ENCODE assay signal across 12 cellular contexts in the genomic region with DNA sequence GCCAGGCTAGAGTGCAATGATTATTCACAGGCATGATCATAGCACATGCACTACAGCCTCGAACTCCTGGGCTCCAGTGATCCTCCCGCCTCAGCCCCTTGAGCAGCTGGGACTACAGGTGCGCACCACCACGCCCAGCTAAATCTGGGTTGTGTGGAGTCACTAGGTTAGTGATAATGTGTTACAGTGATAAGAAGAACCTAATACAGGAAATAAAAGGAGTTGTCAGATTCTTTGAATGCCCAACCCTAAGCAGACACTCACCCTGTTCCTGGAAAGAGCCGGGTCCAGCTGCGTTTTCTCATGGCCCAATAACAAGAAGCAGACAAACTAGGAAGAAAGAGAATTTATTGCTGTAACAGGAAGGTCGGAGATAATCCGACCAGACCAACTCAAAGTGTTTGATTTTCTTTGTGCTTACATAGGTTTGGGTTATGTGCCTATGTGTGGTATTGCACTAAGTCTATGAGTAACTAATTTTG. TPM values are rescaled to one million over a fixed set of nuclear protein-coding genes. Genes with fewer than 3 reads are reported as not detected.
DNase-seq lines count a peak whose midpoint lies in the region; ATAC-seq and TF ChIP-seq lines count a peak whose summit lies in the region.
"Had no signal": no experiment of that assay in that cellular context is flagged by ENCODE, and none has a peak within 500 bp of the region (broad histone marks: within the 10 kb centered on the region; RNA-seq: fewer than 3 reads in every experiment).

No MANE protein-coding gene starts in this region.

- no peak overlapping the region for H3K9ac ChIP-seq in duodenal mucosa (ENCODE audit: low read depth in 1 of 2, low read length in 2 of 2)
- H3K9ac ChIP-seq: SK-N-SH had no signal

- no peak for TF ChIP-seq POLR2A in lower leg skin (IDR thresholded peaks at IDR 0.05)

- ATAC-seq in naive B cell (ENCODE audit: low read depth in 2 of 2) = no peak

- H3K27ac Mint-ChIP-seq in activated naive CD4-positive, alpha-beta T cell treated with anti-CD3 and anti-CD28 coated beads, Interleukin-2, amount 10 ng/mL, durations not matched to agents 7 days and 5 days = peak overlapping the region; percentile 33
- H3K27ac Mint-ChIP-seq in naive B cell (peak overlapping the region; percentile 87 to 98 (median 94)), type B pancreatic cell (peak overlapping the region; percentile 87)

- H3K4me3 Mint-ChIP-seq in activated naive CD4-positive, alpha-beta T cell treated with anti-CD3 and anti-CD28 coated beads, Interleukin-2, amount 10 ng/mL, durations not matched to agents 7 days and 5 days = no peak overlapping the region
- H3K4me3 Mint-ChIP-seq in naive B cell (peak overlapping the region in 6 of 8 donors; percentile 15 to 70 (median 44)), type B pancreatic cell (peak overlapping the region; percentile 51)

- CTCF ChIA-PET in activated naive CD4-positive, alpha-beta T cell treated with anti-CD3 and anti-CD28 coated beads, Interleukin-2, amount 10 ng/mL, durations not matched to agents 7 days and 5 days (lab: Charles Lee) = interaction anchor here (0.6 kb wide), 1 partner anchor 579 kb away, joined by 4 read pairs; no protein-coding TSS in a partner anchor

- DNase-seq in activated naive CD4-positive, alpha-beta T cell treated with anti-CD3 and anti-CD28 coated beads, Interleukin-2, amount 10 ng/mL, durations not matched to agents 7 days and 5 days = no peak
- no peak for DNase-seq in activated naive CD4-positive, alpha-beta T cell treated with Interleukin-2 at 50 U/mL for 16 hours
- no peak for DNase-seq in naive B cell
- DNase-seq in type B pancreatic cell (ENCODE audit: extremely low spot score, unreplicated experiment) = no peak
- DNase-seq in NCI-H2081 treated with DMSO at 0.1 percent for 48 hours (lab: John Stamatoyannopoulos, UW) = no peak
- no peak for DNase-seq in lower leg skin (ENCODE audit: low spot score in 2 of 2)
- no peak for DNase-seq in T-helper 9 cell
- DNase-seq: anterior cingulate cortex, mesendoderm, SK-N-SH, WERI-Rb-1 had no signal

- peaks cover 39% of the 10 kb centered on the region for H3K4me1 Mint-ChIP-seq in activated naive CD4-positive, alpha-beta T cell treated with anti-CD3 and anti-CD28 coated beads, Interleukin-2, amount 10 ng/mL, durations not matched to agents 7 days and 5 days
- H3K4me1 Mint-ChIP-seq in naive B cell (peaks cover 50 to 81% (median 70%) of the 10 kb centered on the region in 3 donors), type B pancreatic cell (ENCODE audit: unreplicated experiment) (peaks cover 29% of the 10 kb centered on the region)

- no peaks in the 10 kb centered on the region for H3K9me3 Mint-ChIP-seq in activated naive CD4-positive, alpha-beta T cell treated with anti-CD3 and anti-CD28 coated beads, Interleukin-2, amount 10 ng/mL, durations not matched to agents 7 days and 5 days
- H3K9me3 Mint-ChIP-seq in naive B cell (no peaks in the 10 kb centered on the region), type B pancreatic cell (no peaks in the 10 kb centered on the region)

- peaks cover 36% of the 10 kb centered on the region for H3K36me3 Mint-ChIP-seq in activated naive CD4-positive, alpha-beta T cell treated with anti-CD3 and anti-CD28 coated beads, Interleukin-2, amount 10 ng/mL, durations not matched to agents 7 days and 5 days
- H3K36me3 Mint-ChIP-seq in naive B cell (peaks cover 0 to 5% of the 10 kb centered on the region in 2 donors), type B pancreatic cell (peaks cover 18% of the 10 kb centered on the region)

- no peak for TF ChIP-seq CTCF in type B pancreatic cell (conservative IDR thresholded peaks at IDR 0.05)
- no peak for TF ChIP-seq CTCF in lower leg skin (IDR thresholded peaks at IDR 0.05)

- no peaks in the 10 kb centered on the region for H3K27me3 ChIP-seq in duodenal mucosa (ENCODE audit: control insufficient read depth in 1 of 2, insufficient read depth in 2 of 2, low read length in 2 of 2)

- H3K4me3 ChIP-seq in duodenal mucosa (ENCODE audit: low read depth in 1 of 2, low read length in 2 of 2) (peak overlapping the region in 1 of 2 donors; percentile 28), lower leg skin (ENCODE audit: low read depth, poor library complexity, severe bottlenecking) (no peak overlapping the region)

- H3K27ac ChIP-seq in duodenal mucosa (ENCODE audit: low read depth, low read length) = peak overlapping the region; percentile 58
- H3K27ac ChIP-seq: WERI-Rb-1 had no signal

- no peaks in the 10 kb centered on the region for H3K27me3 Mint-ChIP-seq in activated naive CD4-positive, alpha-beta T cell treated with anti-CD3 and anti-CD28 coated beads, Interleukin-2, amount 10 ng/mL, durations not matched to agents 7 days and 5 days
- H3K27me3 Mint-ChIP-seq in naive B cell (no peaks in the 10 kb centered on the region), type B pancreatic cell (no peaks in the 10 kb centered on the region)

- 66 to 73% methylated on average over 8 of the region's 8 CpGs for WGBS in lower leg skin, 2 donors

- H3K9me3 ChIP-seq in duodenal mucosa (ENCODE audit: control insufficient read depth in 1 of 2, low read length in 2 of 2) = no peaks in the 10 kb centered on the region
- H3K9me3 ChIP-seq: SK-N-SH had no signal

- intact Hi-C loops in lower leg skin (cut with DNase I; ENCODE audit: low total_unique reads) = no loop called here

- peaks cover 7 to 16% of the 10 kb centered on the region in 2 donors for H3K36me3 ChIP-seq in duodenal mucosa (ENCODE audit: control insufficient read depth in 1 of 2, insufficient read depth in 2 of 2, low read length in 2 of 2)

- peaks cover 33 to 42% of the 10 kb centered on the region in 2 donors for H3K4me1 ChIP-seq in duodenal mucosa (ENCODE audit: control insufficient read depth in 1 of 2, insufficient read depth in 2 of 2, low read length in 2 of 2)

RNA-seq across cellular contexts. Expression of gene IFNGR2, which starts 8.8 kb away (rescaled TPM):
- polyA plus RNA-seq in naive B cell (ENCODE audit: low read depth in 6 of 6) = 100 to 1,000 TPM; 120 to 177 (median 144) TPM
- total RNA-seq in type B pancreatic cell (ENCODE audit: low replicate concordance) (39.0 and 40.4 TPM in 2 replicates), lower leg skin (10 to 100 TPM; 46.7 to 74.1 (median 60.9) TPM)

Comparison
In these comparisons a context has a peak if more than half of its experiments do, and no peak if none do; other contexts are left out.
1. H3K27ac Mint-ChIP-seq: peak in every context shown above with its lines; median percentile 94 in naive B cell; 87 in type B pancreatic cell; 33 in activated naive CD4-positive, alpha-beta T cell treated with anti-CD3 and anti-CD28 coated beads, Interleukin-2, amount 10 ng/mL, durations not matched to agents 7 days and 5 days.